ENCODE assay signal across 8 cellular contexts in the genomic region with DNA sequence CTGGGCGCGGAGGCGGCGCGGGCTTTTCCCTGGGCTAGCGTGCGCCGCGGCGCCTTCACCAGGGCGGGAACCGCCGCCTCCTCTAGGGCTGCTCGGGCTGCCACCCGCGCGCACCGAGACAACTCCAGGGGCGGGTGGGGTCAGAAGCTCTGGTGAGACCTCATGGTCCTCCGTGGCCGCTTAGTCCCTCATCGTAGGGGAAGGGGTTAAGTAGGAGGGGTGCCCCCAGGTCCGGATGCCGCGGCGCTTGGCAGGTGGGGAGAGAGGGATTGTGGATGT. TPM values are rescaled to one million over a fixed set of nuclear protein-coding genes. Genes with fewer than 3 reads are reported as not detected.
A peak's percentile ranks its signal among the peaks of the same experiment; 100 is the strongest.
DNase-seq lines count a peak whose midpoint lies in the region; ATAC-seq, FAIRE-seq and TF ChIP-seq lines count a peak whose summit lies in the region.

No MANE protein-coding gene starts in this region.

- H3K9me3 ChIP-seq in T-helper 17 cell (ENCODE audit: control insufficient read depth, low read length, poor library complexity, severe bottlenecking) = peaks cover 5% of the 10 kb centered on the region

- H3K9me3 Mint-ChIP-seq in osteocyte (ENCODE audit: unreplicated experiment) = no peaks in the 10 kb centered on the region

- peaks cover 2% of the 10 kb centered on the region for H3K36me3 Mint-ChIP-seq in T-helper 17 cell (ENCODE audit: low read depth)
- no peaks in the 10 kb centered on the region for H3K36me3 Mint-ChIP-seq in osteocyte (ENCODE audit: unreplicated experiment)

- ATAC-seq in T-helper 17 cell (peak; percentile 49), HG02763 (IDR thresholded peaks at IDR 0.05; ENCODE audit: unreplicated experiment) (no peak), GM18868 (IDR thresholded peaks at IDR 0.05; ENCODE audit: unreplicated experiment) (no peak)

- H3K27me3 Mint-ChIP-seq in T-helper 17 cell (peaks cover 60% of the 10 kb centered on the region), osteocyte (ENCODE audit: unreplicated experiment) (no peaks in the 10 kb centered on the region)

- FAIRE-seq in H54 (lab: Jason Lieb, UNC) = no peak
- FAIRE-seq in frontal cortex (lab: Jason Lieb, UNC) = no peak

- peaks cover 8% of the 10 kb centered on the region for H3K4me1 Mint-ChIP-seq in T-helper 17 cell
- peaks cover 48% of the 10 kb centered on the region for H3K4me1 Mint-ChIP-seq in osteocyte (ENCODE audit: unreplicated experiment)

- no peak for TF ChIP-seq CTCF in osteocyte (IDR thresholded peaks at IDR 0.05)

- peak overlapping the region; percentile 78 for H3K4me3 Mint-ChIP-seq in T-helper 17 cell
- H3K4me3 Mint-ChIP-seq in osteocyte (ENCODE audit: unreplicated experiment) = peak overlapping the region; percentile 81

- no peak overlapping the region for H3K27ac Mint-ChIP-seq in T-helper 17 cell
- H3K27ac Mint-ChIP-seq in osteocyte (ENCODE audit: unreplicated experiment) = peak overlapping the region; percentile 70

- no peak for TF ChIP-seq POLR2A in H54 (IDR thresholded peaks at IDR 0.05; ENCODE audit: low read depth, low read length)

- peak; percentile 26 for DNase-seq in H54 (ENCODE audit: insufficient read length, low spot score)
- no peak for DNase-seq in T-helper 17 cell
- peak; percentile 35 to 44 for DNase-seq in frontal cortex (ENCODE audit: low spot score in 2 of 2)
- DNase-seq in osteocyte (ENCODE audit: extremely low spot score, unreplicated experiment) = peak; percentile 86
- DNase-seq in OCI-M1 (lab: John Stamatoyannopoulos, UW) = no peak
- DNase-seq in HCEC 1CT = no peak

RNA-seq across cellular contexts. Expression of gene SERTAD4, which starts 0.6 kb away (rescaled TPM):
- total RNA-seq in T-helper 17 cell (not detected), frontal cortex (13.5 TPM), osteocyte (40.5 and 47.2 TPM in 2 replicates)

Comparison
In these comparisons a context has a peak if more than half of its experiments do, and no peak if none do; other contexts are left out.
1. DNase-seq: peak in H54 (single experiment), frontal cortex (2 of 2) and osteocyte (single experiment); none in T-helper 17 cell (0 of 3), OCI-M1 (single experiment) and HCEC 1CT (single experiment).
2. RNA of gene SERTAD4, which starts 0.6 kb away (total RNA-seq): 40.5 to 47.2 TPM in osteocyte and 13.5 TPM in frontal cortex (single experiment); not detected in T-helper 17 cell; every median in the first group is over 10 times any median in the second.